20 cellular contexts compared by ENCODE assay signal in the genomic region with DNA sequence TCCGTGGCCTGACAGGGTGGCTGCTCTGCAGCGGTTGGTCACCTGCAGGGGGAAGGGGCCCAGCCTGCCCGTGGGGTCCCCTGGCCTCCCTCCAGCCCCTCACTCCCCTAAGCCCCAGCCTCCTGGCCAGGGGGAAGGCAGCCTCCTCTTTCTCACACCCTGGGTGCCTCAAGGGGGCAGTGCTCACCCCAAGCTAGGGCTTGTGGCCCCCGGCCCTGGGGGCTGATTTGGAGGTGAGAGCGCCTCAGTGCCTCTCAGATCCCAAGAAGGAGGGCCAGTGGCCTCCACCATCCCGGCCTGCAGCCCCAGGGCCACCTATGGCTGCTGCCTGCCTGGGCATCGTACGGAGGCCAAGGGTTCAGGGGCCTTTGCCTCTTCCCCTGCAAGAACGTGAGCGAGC.
DNase-seq lines count a peak whose midpoint lies in the region; ATAC-seq, FAIRE-seq and TF ChIP-seq lines count a peak whose summit lies in the region.
"Had no signal": no experiment of that assay in that cellular context is flagged by ENCODE, and none has a peak within 500 bp of the region (broad histone marks: within the 10 kb centered on the region; RNA-seq: fewer than 3 reads in every experiment).

No MANE protein-coding gene starts in this region.

- H3K4me3 ChIP-seq in LNCaP clone FGC (ENCODE audit: low read depth, low read length) (no peak overlapping the region), OCI-LY7 (ENCODE audit: low read depth, low read length, poor library complexity, severe bottlenecking) (no peak overlapping the region), K562 (no peak overlapping the region), mammary epithelial cell (replicated peaks in 1 of 3; ENCODE audit: insufficient read depth in 1 of 3, low read depth in 2 of 3, low read length in 3 of 3) (no peak overlapping the region)
- no peak overlapping the region for H3K4me3 ChIP-seq in naive thymus-derived CD4-positive, alpha-beta T cell (ENCODE audit: low read length)
- H3K4me3 ChIP-seq: BLaER1 had no signal

- H3K79me2 ChIP-seq in OCI-LY7 (ENCODE audit: insufficient read depth, low read depth, low read length) (no peaks in the 10 kb centered on the region), K562 (ENCODE audit: control insufficient read depth, insufficient read depth, low read length) (no peaks in the 10 kb centered on the region), mammary epithelial cell (ENCODE audit: insufficient read depth, low read length) (no peaks in the 10 kb centered on the region)

- H4K20me1 ChIP-seq in OCI-LY7 (ENCODE audit: insufficient read depth, low read length) (no peaks in the 10 kb centered on the region), K562 (replicated peaks; ENCODE audit: control insufficient read depth, insufficient read depth, low read length) (no peaks in the 10 kb centered on the region), mammary epithelial cell (ENCODE audit: insufficient read depth, low read length) (no peaks in the 10 kb centered on the region)
- H4K20me1 ChIP-seq: BLaER1 had no signal

- H3K9me3 ChIP-seq in OCI-LY7 (ENCODE audit: low read length) (no peaks in the 10 kb centered on the region), K562 (replicated peaks; ENCODE audit: control insufficient read depth, insufficient read depth, low read depth, low read length) (no peaks in the 10 kb centered on the region), mammary epithelial cell (replicated peaks; ENCODE audit: insufficient read depth, low read length) (peaks cover 24% of the 10 kb centered on the region)
- H3K9me3 ChIP-seq in naive thymus-derived CD4-positive, alpha-beta T cell (ENCODE audit: control insufficient read depth in 2 of 3, low read length in 3 of 3): peaks cover 0 to 20% (median 4%) of the 10 kb centered on the region in 3 experiments
- H3K9me3 ChIP-seq: Caco-2 had no signal

- no peak for TF ChIP-seq RAD21 in K562 (CRISPR knock-in tag; conservative IDR thresholded peaks at IDR 0.05 in 1 of 2, IDR thresholded peaks at IDR 0.05 in 1 of 2)

- no peaks in the 10 kb centered on the region for H3K9me1 ChIP-seq in K562 (ENCODE audit: control insufficient read depth, insufficient read depth, low read length)

- H3K27me3 ChIP-seq in K562 (ENCODE audit: control insufficient read depth in 2 of 2, insufficient read depth in 2 of 2, low read length in 2 of 2) (peaks cover 0 to 16% of the 10 kb centered on the region in 2 experiments; a peak in 2 of 5 replicates), mammary epithelial cell (ENCODE audit: insufficient read depth, low read length) (no peaks in the 10 kb centered on the region)
- H3K27me3 ChIP-seq in naive thymus-derived CD4-positive, alpha-beta T cell (ENCODE audit: control insufficient read depth in 2 of 2, insufficient read depth in 2 of 2, low read length in 2 of 2): no peaks in the 10 kb centered on the region

- TF ChIP-seq CTCF in LNCaP clone FGC (IDR thresholded peaks at IDR 0.05; ENCODE audit: control insufficient read depth, extremely low read depth, insufficient read depth) (0 out of 2 replicates have a peak, but pooled peaks have one; percentile 15), OCI-LY7 (conservative IDR thresholded peaks at IDR 0.05; ENCODE audit: low read length) (peak; percentile 37; the same call in 1 of the 2 replicates), K562 (IDR thresholded peaks at IDR 0.05 in 2 of 3, conservative IDR thresholded peaks at IDR 0.05 in 1 of 3; ENCODE audit: insufficient read depth in 2 of 3, low read depth in 1 of 3, low read length in 3 of 3) (peak in 2 of 3 experiments; percentile 15 to 27; a peak in 2 of 6 replicates), mammary epithelial cell (conservative IDR thresholded peaks at IDR 0.05 in 1 of 2, IDR thresholded peaks at IDR 0.05 in 1 of 2; ENCODE audit: extremely low read depth in 1 of 2, insufficient read depth in 1 of 2, low read depth in 1 of 2, low read length in 2 of 2) (no peak)

- no peak overlapping the region for H2AFZ ChIP-seq in OCI-LY7 (ENCODE audit: low read length)
- H2AFZ ChIP-seq in K562 (ENCODE audit: low read depth, low read length): no peak overlapping the region
- H2AFZ ChIP-seq in mammary epithelial cell (ENCODE audit: low read depth, low read length): no peak overlapping the region

- peaks cover 0 to 20% (median 9%) of the 10 kb centered on the region in 11 donors for H3K9me3 Mint-ChIP-seq in naive thymus-derived CD4-positive, alpha-beta T cell

- no TSS peak for BruUV-seq in OCI-LY7 (replicated peaks; lab: Mats Ljungman, UMichigan)
- BruUV-seq in K562 (replicated peaks; lab: Mats Ljungman, UMichigan): no TSS peak
- no TSS peak for BruUV-seq in mammary epithelial cell (replicated peaks; lab: Mats Ljungman, UMichigan)

- POLR2A ChIA-PET in OCI-LY7 (lab: Charles Lee) (no interaction called here), K562 (lab: Yijun Ruan, JAX) (no interaction called here)
- POLR2A ChIA-PET in naive thymus-derived CD4-positive, alpha-beta T cell (lab: Charles Lee): no interaction called here

- H3K4me1 Mint-ChIP-seq in naive thymus-derived CD4-positive, alpha-beta T cell: peaks cover 0 to 7% (median 0%) of the 10 kb centered on the region in 7 donors
- H3K4me1 Mint-ChIP-seq: CD8-positive, alpha-beta memory T cell; H9 had no signal

- no peak for ATAC-seq in Right ventricle myocardium inferior
- ATAC-seq in left cardiac atrium: no peak
- ATAC-seq in K562: peak; percentile 57; the same call in 2 of the 3 replicates
- no peak for ATAC-seq in naive thymus-derived CD4-positive, alpha-beta T cell
- ATAC-seq in esophagus mucosa: no peak

- no peak for TF ChIP-seq POLR2A in K562 (conservative IDR thresholded peaks at IDR 0.05)

- in situ Hi-C loops in K562 (cut with MboI) (no loop called here), mammary epithelial cell (cut with MboI; ENCODE audit: low sequenced_read_pairs in 2 of 2) (no loop called here)

- no peak for TF ChIP-seq EP300 in K562 (IDR thresholded peaks at IDR 0.05; ENCODE audit: low read length)

- no peak overlapping the region for H3K4me3 Mint-ChIP-seq in naive thymus-derived CD4-positive, alpha-beta T cell
- H3K4me3 Mint-ChIP-seq: CD8-positive, alpha-beta memory T cell; H9; HFFc6 had no signal

- H3K9me2 ChIP-seq in OCI-LY7 (ENCODE audit: insufficient read depth, low read length): no peaks in the 10 kb centered on the region

- H3K27me3 Mint-ChIP-seq in naive thymus-derived CD4-positive, alpha-beta T cell: no peaks in the 10 kb centered on the region

- H3K4me2 ChIP-seq in OCI-LY7 (ENCODE audit: low read length) (no peak overlapping the region), K562 (ENCODE audit: insufficient read depth, low read length) (no peak overlapping the region), mammary epithelial cell (ENCODE audit: insufficient read depth, low read depth, low read length) (no peak overlapping the region)
- H3K4me2 ChIP-seq: BLaER1 had no signal

- DNase-seq in Right ventricle myocardium inferior (ENCODE audit: missing footprints) (peak; percentile 22), left cardiac atrium (no peak), LNCaP clone FGC (ENCODE audit: low read depth) (no peak), OCI-LY7 (ENCODE audit: low spot score) (no peak), K562 (ENCODE audit: extremely low read depth in 1 of 4, low spot score in 3 of 4) (peak in 3 of 4 experiments; percentile 40 to 51 (median 46)), mammary epithelial cell (no peak)
- DNase-seq in naive thymus-derived CD4-positive, alpha-beta T cell: no peak
- DNase-seq: AML-193; Caco-2; CD8-positive, alpha-beta memory T cell; DMS53; GOT3; H9; HFFc6; IMR-90 had no signal

- H3K36me3 ChIP-seq in OCI-LY7 (ENCODE audit: insufficient read depth, low read length): no peaks in the 10 kb centered on the region
- H3K36me3 ChIP-seq in K562 (ENCODE audit: control insufficient read depth, insufficient read depth, low read length): no peaks in the 10 kb centered on the region
- no peaks in the 10 kb centered on the region for H3K36me3 ChIP-seq in naive thymus-derived CD4-positive, alpha-beta T cell (ENCODE audit: control insufficient read depth in 2 of 3, insufficient read depth in 3 of 3, low read length in 3 of 3)
- no peaks in the 10 kb centered on the region for H3K36me3 ChIP-seq in mammary epithelial cell (ENCODE audit: insufficient read depth, low read length)
- H3K36me3 ChIP-seq: BLaER1 had no signal

- CTCF ChIA-PET in OCI-LY7 (lab: Charles Lee; ENCODE audit: unreplicated experiment): no interaction called here
- CTCF ChIA-PET in K562 (lab: Yijun Ruan, JAX; ENCODE audit: low intra/inter-chr PET ratio): no interaction called here
- CTCF ChIA-PET in naive thymus-derived CD4-positive, alpha-beta T cell (lab: Charles Lee): no interaction called here
- CTCF ChIA-PET in mammary epithelial cell (lab: Charles Lee; ENCODE audit: low non-redundant PET): no interaction called here

- H3K27ac ChIP-seq in OCI-LY7 (ENCODE audit: low read depth, low read length, poor library complexity, severe bottlenecking) (no peak overlapping the region), K562 (ENCODE audit: extremely low read depth, low read depth, low read length) (no peak overlapping the region), mammary epithelial cell (ENCODE audit: insufficient read depth, low read depth, low read length) (no peak overlapping the region)
- H3K27ac ChIP-seq in naive thymus-derived CD4-positive, alpha-beta T cell (ENCODE audit: low read depth, low read length): no peak overlapping the region
- H3K27ac ChIP-seq: 22Rv1, BLaER1, HL-60 had no signal

- 0% methylated on average over 9 of the region's 10 CpGs for whole genome bisulfite sequencing in K562 (ENCODE audit: insufficient coverage, low coverage, missing lambda C conversion rate)
- 5% methylated on average over 9 of the region's 10 CpGs for WGBS in mammary epithelial cell (ENCODE audit: low coverage, missing lambda C conversion rate)

- intact Hi-C loops in Right ventricle myocardium inferior (cut with DNase I): no loop called here
- intact Hi-C loops in left cardiac atrium (cut with DNase I): no loop called here
- intact Hi-C loops in OCI-LY7 (cut with micrococcal nuclease; ENCODE audit: unreplicated experiment): no loop called here
- intact Hi-C loops in K562 (cut with micrococcal nuclease): no loop called here
- intact Hi-C loops in naive thymus-derived CD4-positive, alpha-beta T cell (cut with micrococcal nuclease): no loop called here
- intact Hi-C loops in mammary epithelial cell (cut with micrococcal nuclease): no loop called here

- H3K4me1 ChIP-seq in OCI-LY7 (ENCODE audit: insufficient read depth, low read length, poor library complexity, severe bottlenecking): no peaks in the 10 kb centered on the region
- H3K4me1 ChIP-seq in K562 (replicated peaks in 1 of 2; ENCODE audit: control insufficient read depth in 2 of 2, insufficient read depth in 2 of 2, low read length in 2 of 2): no peaks in the 10 kb centered on the region; a peak in 1 of 5 replicates
- H3K4me1 ChIP-seq in naive thymus-derived CD4-positive, alpha-beta T cell (ENCODE audit: control insufficient read depth in 2 of 2, insufficient read depth in 2 of 2, low read length in 2 of 2): peaks cover 0 to 6% of the 10 kb centered on the region in 2 donors
- no peaks in the 10 kb centered on the region for H3K4me1 ChIP-seq in mammary epithelial cell (ENCODE audit: insufficient read depth, low read length)
- H3K4me1 ChIP-seq: Caco-2 had no signal

- H3K9ac ChIP-seq in K562 (ENCODE audit: insufficient read depth in 1 of 2, low read depth in 2 of 2, low read length in 2 of 2): no peak overlapping the region
- no peak overlapping the region for H3K9ac ChIP-seq in mammary epithelial cell (ENCODE audit: insufficient read depth, low read length)
- H3K9ac ChIP-seq: BLaER1 had no signal

- H3K36me3 Mint-ChIP-seq in naive thymus-derived CD4-positive, alpha-beta T cell: no peaks in the 10 kb centered on the region
- H3K36me3 Mint-ChIP-seq: CD8-positive, alpha-beta memory T cell had no signal

- no peak overlapping the region for H3K27ac Mint-ChIP-seq in naive thymus-derived CD4-positive, alpha-beta T cell
- H3K27ac Mint-ChIP-seq: CD8-positive, alpha-beta memory T cell; H9; HFFc6 had no signal

- FAIRE-seq in K562 (lab: Jason Lieb, UNC): no peak
- FAIRE-seq: GM18507 had no signal

- dilution Hi-C loops in mammary epithelial cell (cut with HindIII; ENCODE audit: low sequenced_read_pairs): no loop called here

Comparison
In these comparisons a context has a peak if more than half of its experiments do, and no peak if none do; other contexts are left out.
1. DNase-seq: peak in Right ventricle myocardium inferior (single experiment) and K562 (3 of 4); none in left cardiac atrium (single experiment), LNCaP clone FGC (single experiment), OCI-LY7 (single experiment), naive thymus-derived CD4-positive, alpha-beta T cell (0 of 9) and mammary epithelial cell (single experiment).
2. CTCF ChIP-seq: peak in LNCaP clone FGC (single experiment), OCI-LY7 (single experiment) and K562 (2 of 3); none in mammary epithelial cell (0 of 2).